ENCODE assay signal across 8 cellular contexts in the genomic region with DNA sequence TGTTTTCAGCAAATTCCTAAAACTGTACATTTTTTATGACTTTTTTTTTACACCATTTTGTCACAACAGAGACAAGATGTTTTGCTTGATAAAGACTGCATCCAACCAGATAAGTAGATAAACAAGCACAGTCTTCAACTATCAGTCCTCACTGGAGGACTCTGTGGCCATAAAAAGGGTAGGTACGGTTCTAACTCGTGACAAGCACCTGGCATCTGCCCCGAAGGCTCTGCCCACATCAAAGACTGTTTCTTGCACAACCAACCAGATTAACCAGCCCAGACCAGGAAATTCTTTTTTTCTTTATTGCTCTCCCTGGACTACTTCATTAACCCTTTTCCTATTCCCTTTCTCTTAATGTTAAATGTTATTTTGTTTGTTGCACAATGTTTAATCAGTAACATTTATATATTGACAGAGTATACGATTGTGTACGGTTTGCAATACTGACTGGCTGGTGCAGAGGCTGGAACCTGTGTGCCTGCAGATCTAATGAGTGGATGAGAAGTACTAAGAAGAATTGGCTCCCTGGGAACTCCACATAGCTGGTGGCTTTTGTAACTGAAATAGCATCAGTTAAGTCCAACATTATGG.
DNase-seq lines count a peak whose midpoint lies in the region; ATAC-seq and TF ChIP-seq lines count a peak whose summit lies in the region.

No MANE protein-coding gene starts in this region.

- DNase-seq in stimulated activated naive CD4-positive, alpha-beta T cell (lab: John Stamatoyannopoulos, UW) = peak; percentile 18 to 69 (median 58)
- no peak for DNase-seq in stimulated activated naive CD4-positive, alpha-beta T cell treated with Interleukin-2 at 50 U/mL for 16 hours (lab: John Stamatoyannopoulos, UW)
- no peak for DNase-seq in T-helper 2 cell treated with Interferon-gamma antibody and Interleukin-4, amounts not matched to agents 5 μg/mL and 100 μg/mL, for 36 hours (ENCODE audit: low spot score)
- DNase-seq in fibroblast of the aortic adventitia (ENCODE audit: low read depth) (peak; percentile 45), upper lobe of right lung (peak; percentile 79), HCEC 1CT (no peak), omental fat pad (ENCODE audit: low spot score) (no peak), SHP77 treated with DMSO at 0.1 percent for 48 hours (lab: John Stamatoyannopoulos, UW) (no peak)

- H3K36me3 Mint-ChIP-seq in T-helper 2 cell treated with Interferon-gamma antibody and Interleukin-4, amounts not matched to agents 5 μg/mL and 100 μg/mL, for 36 hours (ENCODE audit: low read depth) = peaks cover 65% of the 10 kb centered on the region

- H3K9me3 Mint-ChIP-seq in T-helper 2 cell treated with Interferon-gamma antibody and Interleukin-4, amounts not matched to agents 5 μg/mL and 100 μg/mL, for 36 hours = no peaks in the 10 kb centered on the region

- H3K4me3 Mint-ChIP-seq in T-helper 2 cell treated with Interferon-gamma antibody and Interleukin-4, amounts not matched to agents 5 μg/mL and 100 μg/mL, for 36 hours = peak overlapping the region; percentile 37

- H3K27ac Mint-ChIP-seq in T-helper 2 cell treated with Interferon-gamma antibody and Interleukin-4, amounts not matched to agents 5 μg/mL and 100 μg/mL, for 36 hours = peak overlapping the region; percentile 87

- peak; percentile 74 for ATAC-seq in upper lobe of right lung
- no peak for ATAC-seq in omental fat pad (ENCODE audit: low FRiP score)

- peak overlapping the region; percentile 12 for H3K27ac ChIP-seq in upper lobe of right lung

- TF ChIP-seq CTCF in fibroblast of the aortic adventitia (IDR thresholded peaks at IDR 0.05; ENCODE audit: insufficient read depth, low read length) (no peak), upper lobe of right lung (IDR thresholded peaks at IDR 0.05) (no peak), omental fat pad (IDR thresholded peaks at IDR 0.05) (no peak)

- intact Hi-C loops in upper lobe of right lung (cut with DNase I) = no loop called here

- H3K27me3 ChIP-seq in upper lobe of right lung = no peaks in the 10 kb centered on the region

- H3K36me3 ChIP-seq in upper lobe of right lung = peaks cover 6% of the 10 kb centered on the region

- H3K4me3 ChIP-seq in fibroblast of the aortic adventitia (ENCODE audit: low read depth, low read length) = no peak overlapping the region
- H3K4me3 ChIP-seq in upper lobe of right lung = no peak overlapping the region

- no peaks in the 10 kb centered on the region for H3K27me3 Mint-ChIP-seq in T-helper 2 cell treated with Interferon-gamma antibody and Interleukin-4, amounts not matched to agents 5 μg/mL and 100 μg/mL, for 36 hours (ENCODE audit: low read depth)

- no peaks in the 10 kb centered on the region for H3K9me3 ChIP-seq in upper lobe of right lung

- H3K4me1 ChIP-seq in upper lobe of right lung = peaks cover 37% of the 10 kb centered on the region

- H3K4me1 Mint-ChIP-seq in T-helper 2 cell treated with Interferon-gamma antibody and Interleukin-4, amounts not matched to agents 5 μg/mL and 100 μg/mL, for 36 hours (ENCODE audit: low read depth) = peaks cover 73% of the 10 kb centered on the region

Comparison
In these comparisons a context has a peak if more than half of its experiments do, and no peak if none do; other contexts are left out.
1. DNase-seq: peak in stimulated activated naive CD4-positive, alpha-beta T cell (6 of 6), fibroblast of the aortic adventitia (single experiment) and upper lobe of right lung (single experiment); none in stimulated activated naive CD4-positive, alpha-beta T cell treated with Interleukin-2 at 50 U/mL for 16 hours (single experiment), T-helper 2 cell treated with Interferon-gamma antibody and Interleukin-4, amounts not matched to agents 5 μg/mL and 100 μg/mL, for 36 hours (single experiment), HCEC 1CT (single experiment), omental fat pad (single experiment) and SHP77 treated with DMSO at 0.1 percent for 48 hours (single experiment).